In the genomic region with DNA sequence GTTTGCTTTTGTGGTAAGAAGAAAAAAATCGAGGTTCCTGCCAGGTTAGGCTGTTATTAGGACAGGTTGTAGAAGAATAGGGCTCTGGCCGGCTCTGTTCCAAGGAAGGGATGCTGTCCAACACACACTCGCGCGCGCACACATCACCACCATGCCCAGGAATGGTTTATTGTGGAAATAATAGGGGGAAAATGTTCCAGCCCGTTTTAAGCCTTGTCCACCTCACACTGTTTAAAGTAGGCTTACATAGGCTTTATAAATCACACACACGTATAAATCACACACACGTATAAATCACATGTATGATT, we compare ENCODE assay signal across 10 cellular contexts. TPM values are rescaled to one million over a fixed set of nuclear protein-coding genes. Genes with fewer than 3 reads are reported as not detected.
DNase-seq lines count a peak whose midpoint lies in the region; ATAC-seq and TF ChIP-seq lines count a peak whose summit lies in the region.
"Had no signal": no experiment of that assay in that cellular context is flagged by ENCODE, and none has a peak within 500 bp of the region (broad histone marks: within the 10 kb centered on the region; RNA-seq: fewer than 3 reads in every experiment).

No MANE protein-coding gene starts in this region.

- H3K27ac ChIP-seq in CD8-positive, alpha-beta memory T cell (ENCODE audit: low read depth, low read length), result no peak overlapping the region
- no peak overlapping the region for H3K27ac ChIP-seq in right cardiac atrium (ENCODE audit: low read length)

- no peak for DNase-seq in CD8-positive, alpha-beta memory T cell
- DNase-seq in T-helper 17 cell (no peak), right cardiac atrium (peak in 2 of 3 donors; percentile 19 to 28), retinal pigment epithelial cell (ENCODE audit: low read depth) (no peak), COLO668 (lab: John Stamatoyannopoulos, UW; ENCODE audit: unreplicated experiment) (no peak), sciatic nerve (ENCODE audit: low spot score) (no peak), DMS 273 treated with DMSO at 0.1 percent for 48 hours (lab: John Stamatoyannopoulos, UW) (no peak)
- DNase-seq in activated CD4-positive, CD25-positive, alpha-beta regulatory T cell treated with anti-CD3 and anti-CD28 coated beads, Interleukin-2, amount 50 U/mL, for 72 hours, result no peak
- DNase-seq: NCI-H226 had no signal

- TF ChIP-seq CTCF in retinal pigment epithelial cell (conservative IDR thresholded peaks at IDR 0.05; ENCODE audit: low read depth, low read length), result no peak

- peaks cover 11% of the 10 kb centered on the region for H3K27me3 ChIP-seq in CD8-positive, alpha-beta memory T cell (ENCODE audit: insufficient read depth, low read length, poor library complexity, severe bottlenecking)
- H3K27me3 ChIP-seq in right cardiac atrium (ENCODE audit: control insufficient read depth, insufficient read depth), result no peaks in the 10 kb centered on the region

- H3K9me3 ChIP-seq in CD8-positive, alpha-beta memory T cell (ENCODE audit: low read length), result no peaks in the 10 kb centered on the region
- H3K9me3 ChIP-seq in T-helper 17 cell (ENCODE audit: control insufficient read depth, low read length, poor library complexity, severe bottlenecking) (no peaks in the 10 kb centered on the region), right cardiac atrium (ENCODE audit: control insufficient read depth, low read length) (no peaks in the 10 kb centered on the region)

- intact Hi-C loops in right cardiac atrium (cut with DNase I) (loop anchor here in 2 of 4 donors (10.0 kb wide), 2 partner anchors 151 to 511 kb away; no protein-coding TSS in a partner anchor), sciatic nerve (cut with DNase I) (loop anchor here (10.0 kb wide), 1 partner anchor 511 kb away; no protein-coding TSS in a partner anchor)

- no peak overlapping the region for H3K4me3 ChIP-seq in CD8-positive, alpha-beta memory T cell (ENCODE audit: low read length)
- H3K4me3 ChIP-seq in right cardiac atrium (ENCODE audit: low read length), result peak overlapping the region; percentile 64
- peak overlapping the region; percentile 58 for H3K4me3 ChIP-seq in retinal pigment epithelial cell (ENCODE audit: low read length)

- CTCF ChIA-PET in CD8-positive, alpha-beta memory T cell (lab: Charles Lee), result no interaction called here

- POLR2A ChIA-PET in CD8-positive, alpha-beta memory T cell (lab: Charles Lee), result no interaction called here

- H3K4me1 ChIP-seq in CD8-positive, alpha-beta memory T cell (ENCODE audit: insufficient read depth, low read length), result no peaks in the 10 kb centered on the region
- no peaks in the 10 kb centered on the region for H3K4me1 ChIP-seq in right cardiac atrium (ENCODE audit: control insufficient read depth, insufficient read depth, low read length)

- ATAC-seq in T-helper 17 cell, result no peak
- no peak for ATAC-seq in right cardiac atrium
- no peak for ATAC-seq in sciatic nerve
- ATAC-seq: HCT116 had no signal

- peak overlapping the region; percentile 59 to 88 (median 78) for H3K4me3 Mint-ChIP-seq in CD8-positive, alpha-beta memory T cell
- H3K4me3 Mint-ChIP-seq in T-helper 17 cell, result peak overlapping the region; percentile 67

- no peak overlapping the region for H3K27ac Mint-ChIP-seq in CD8-positive, alpha-beta memory T cell
- H3K27ac Mint-ChIP-seq in T-helper 17 cell, result no peak overlapping the region

- H3K36me3 ChIP-seq in CD8-positive, alpha-beta memory T cell (ENCODE audit: insufficient read depth, low read length), result no peaks in the 10 kb centered on the region

- peaks cover 0 to 2% (median 0%) of the 10 kb centered on the region in 5 donors for H3K9me3 Mint-ChIP-seq in CD8-positive, alpha-beta memory T cell

- peaks cover 12 to 18% (median 17%) of the 10 kb centered on the region in 3 donors for H3K4me1 Mint-ChIP-seq in CD8-positive, alpha-beta memory T cell
- peaks cover 11% of the 10 kb centered on the region for H3K4me1 Mint-ChIP-seq in T-helper 17 cell

- H3K36me3 Mint-ChIP-seq in CD8-positive, alpha-beta memory T cell, result no peaks in the 10 kb centered on the region
- peaks cover 6% of the 10 kb centered on the region for H3K36me3 Mint-ChIP-seq in T-helper 17 cell (ENCODE audit: low read depth)

- peaks cover 29 to 51% of the 10 kb centered on the region in 2 donors for H3K27me3 Mint-ChIP-seq in CD8-positive, alpha-beta memory T cell
- peaks cover 55% of the 10 kb centered on the region for H3K27me3 Mint-ChIP-seq in T-helper 17 cell

- 26% methylated on average over 9 of the region's 9 CpGs for WGBS in right cardiac atrium

RNA-seq across cellular contexts. Expression of gene ARHGAP20, which starts 1.2 kb away (rescaled TPM):
- under 1 TPM in 1 of 2 experiments, not detected in 1; 0.09 TPM for total RNA-seq in CD8-positive, alpha-beta memory T cell
- not detected for polyA plus RNA-seq in CD8-positive, alpha-beta memory T cell
- total RNA-seq in T-helper 17 cell, result under 1 TPM in 1 of 2 donors, not detected in 1; 0.07 TPM
- total RNA-seq in right cardiac atrium, result under 1 TPM; 0.34 to 0.78 (median 0.42) TPM
- polyA plus RNA-seq in right cardiac atrium, result 0.29 TPM
- total RNA-seq in sciatic nerve, result 7.7 TPM

Comparison
In these comparisons a context has a peak if more than half of its experiments do, and no peak if none do; other contexts are left out.
1. DNase-seq: peak in right cardiac atrium (2 of 3); none in CD8-positive, alpha-beta memory T cell (0 of 5), T-helper 17 cell (0 of 3), retinal pigment epithelial cell (single experiment), COLO668 (single experiment), activated CD4-positive, CD25-positive, alpha-beta regulatory T cell treated with anti-CD3 and anti-CD28 coated beads, Interleukin-2, amount 50 U/mL, for 72 hours (single experiment), sciatic nerve (single experiment) and DMS 273 treated with DMSO at 0.1 percent for 48 hours (single experiment).